ENCODE assay signal across 17 cellular contexts in genomic region chr11:119483341-119483880, GRCh38.
"Had no signal": no experiment of that assay in that cellular context is flagged by ENCODE, and none has a peak within 500 bp of the region (broad histone marks: within the 10 kb centered on the region; RNA-seq: fewer than 3 reads in every experiment).

No MANE protein-coding gene starts in this region.

- H3K36me3 Mint-ChIP-seq: activated naive CD8-positive, alpha-beta T cell; natural killer cell treated with Interleukin-12 subunit alpha and Interleukin-12 subunit beta and Interleukin-15 and Interleukin-18, amount 100 ng/mL, for 72 hours had no signal

- H3K27ac Mint-ChIP-seq: activated CD4-positive, alpha-beta T cell treated with anti-CD3 and anti-CD28 coated beads, Interleukin-2, amount 10 ng/mL, durations not matched to agents 24 days and 14 days; activated naive CD8-positive, alpha-beta T cell; dendritic cell treated with granulocyte-macrophage colony-stimulating factor and Interleukin-4, amounts not matched to agents 40 ng/mL and 50 ng/mL, for 4 days; effector memory CD8-positive, alpha-beta T cell; natural killer cell treated with Interleukin-12 subunit alpha and Interleukin-12 subunit beta and Interleukin-15 and Interleukin-18, amount 100 ng/mL, for 72 hours had no signal

- H3K36me3 ChIP-seq: thyroid gland, uterus had no signal

- H3K4me1 Mint-ChIP-seq: activated CD4-positive, alpha-beta T cell treated with anti-CD3 and anti-CD28 coated beads, Interleukin-2, amount 10 ng/mL, durations not matched to agents 24 days and 14 days had no signal

- H3K9me3 Mint-ChIP-seq: activated CD4-positive, alpha-beta T cell treated with anti-CD3 and anti-CD28 coated beads, Interleukin-2, amount 10 ng/mL, durations not matched to agents 24 days and 14 days; activated T-cell treated with anti-CD3 and anti-CD28 coated beads, Interleukin-2, amount 50 U/mL, for 4 hours; dendritic cell treated with granulocyte-macrophage colony-stimulating factor and Interleukin-4, amounts not matched to agents 40 ng/mL and 50 ng/mL, for 4 days; effector memory CD8-positive, alpha-beta T cell; natural killer cell treated with Interleukin-12 subunit alpha and Interleukin-12 subunit beta and Interleukin-15 and Interleukin-18, amount 100 ng/mL, for 72 hours had no signal

- H3K4me3 Mint-ChIP-seq: activated CD4-positive, alpha-beta T cell treated with anti-CD3 and anti-CD28 coated beads, Interleukin-2, amount 10 ng/mL, durations not matched to agents 24 days and 14 days; activated naive CD8-positive, alpha-beta T cell; activated T-cell treated with anti-CD3 and anti-CD28 coated beads, Interleukin-2, amount 50 U/mL, for 4 hours; dendritic cell treated with granulocyte-macrophage colony-stimulating factor and Interleukin-4, amounts not matched to agents 40 ng/mL and 50 ng/mL, for 4 days; effector memory CD8-positive, alpha-beta T cell; natural killer cell treated with Interleukin-12 subunit alpha and Interleukin-12 subunit beta and Interleukin-15 and Interleukin-18, amount 100 ng/mL, for 72 hours had no signal

- H3K4me1 ChIP-seq: uterus had no signal

- H3K27ac ChIP-seq: body of pancreas, epithelial cell of prostate, thyroid gland, uterus had no signal

- H3K27me3 ChIP-seq: body of pancreas, thyroid gland, uterus had no signal

- ATAC-seq: activated T-cell treated with anti-CD3 and anti-CD28 coated beads, Interleukin-2, amount 50 U/mL, for 4 hours; body of pancreas; effector memory CD8-positive, alpha-beta T cell; natural killer cell treated with Interleukin-12 subunit alpha and Interleukin-12 subunit beta and Interleukin-15 and Interleukin-18, amount 100 ng/mL, for 72 hours; sciatic nerve had no signal

- H3K4me3 ChIP-seq: body of pancreas, thyroid gland, uterus had no signal

- DNase-seq: activated CD4-positive, alpha-beta T cell treated with anti-CD3 and anti-CD28 coated beads, Interleukin-2, amount 10 ng/mL, durations not matched to agents 24 days and 14 days; activated gamma-delta T cell treated with Interleukin-2 at 50 U/mL for 16 hours; activated T-cell treated with anti-CD3 and anti-CD28 coated beads, Interleukin-2, amount 50 U/mL, for 4 hours; effector memory CD8-positive, alpha-beta T cell; foreskin melanocyte; mesendoderm; occipital lobe; stimulated activated CD4-positive, alpha-beta T cell treated with anti-CD3 and anti-CD28 coated beads, Interleukin-2, amount 100 ng/mL, for 24 hours; T-helper 2 cell; thyroid gland had no signal

- H3K9me3 ChIP-seq: body of pancreas, thyroid gland, uterus had no signal
